12 cellular contexts compared by ENCODE assay signal in genomic region chr3:24492971-24493551, GRCh38. TPM values are rescaled to one million over a fixed set of nuclear protein-coding genes. Genes with fewer than 3 reads are reported as not detected.
DNase-seq lines count a peak whose midpoint lies in the region; ATAC-seq and TF ChIP-seq lines count a peak whose summit lies in the region.
"Had no signal": no experiment of that assay in that cellular context is flagged by ENCODE, and none has a peak within 500 bp of the region (broad histone marks: within the 10 kb centered on the region; RNA-seq: fewer than 3 reads in every experiment).

No MANE protein-coding gene starts in this region.

- H3K4me2 ChIP-seq in neural progenitor cell = peak overlapping the region; percentile 97

- TF ChIP-seq CTCF in neural progenitor cell (IDR thresholded peaks at IDR 0.05) (no peak), omental fat pad (IDR thresholded peaks at IDR 0.05) (no peak)

- no peaks in the 10 kb centered on the region for H3K9me3 Mint-ChIP-seq in neural progenitor cell
- H3K9me3 Mint-ChIP-seq: activated T-cell treated with anti-CD3 and anti-CD28 coated beads, Interleukin-2, amount 50 U/mL, for 24 hours had no signal

- H3K36me3 Mint-ChIP-seq in neural progenitor cell = no peaks in the 10 kb centered on the region

- peak overlapping the region; percentile 92 for H3K4me3 Mint-ChIP-seq in neural progenitor cell
- H3K4me3 Mint-ChIP-seq: activated T-cell treated with anti-CD3 and anti-CD28 coated beads, Interleukin-2, amount 50 U/mL, for 24 hours had no signal

- H3K27ac ChIP-seq in ACC112 (ENCODE audit: low read depth, low read length) (no peak overlapping the region), epithelial cell of prostate (peak overlapping the region; percentile 95), neural progenitor cell (no peak overlapping the region)
- H3K27ac ChIP-seq: ovary had no signal

- H3K27ac Mint-ChIP-seq in neural progenitor cell = no peak overlapping the region
- H3K27ac Mint-ChIP-seq: activated T-cell treated with anti-CD3 and anti-CD28 coated beads, Interleukin-2, amount 50 U/mL, for 24 hours had no signal

- ATAC-seq in omental fat pad (ENCODE audit: low FRiP score) (no peak), HG02973 (IDR thresholded peaks at IDR 0.05; ENCODE audit: unreplicated experiment) (no peak)

- peak; percentile 5 for DNase-seq in NCI-H748 treated with DMSO at 0.1 percent for 48 hours (lab: John Stamatoyannopoulos, UW)
- DNase-seq in epithelial cell of prostate (ENCODE audit: low read depth, low spot score) = no peak
- DNase-seq in neural progenitor cell (ENCODE audit: low spot score) = no peak
- no peak for DNase-seq in omental fat pad (ENCODE audit: low spot score)
- DNase-seq in UCSD-AML1 (lab: John Stamatoyannopoulos, UW; ENCODE audit: unreplicated experiment) = no peak
- no peak for DNase-seq in erythroblast (lab: John Stamatoyannopoulos, UW)
- DNase-seq: activated T-cell treated with anti-CD3 and anti-CD28 coated beads, Interleukin-2, amount 50 U/mL, for 24 hours; NCI-H2107; RPMI8226 had no signal

- no peak overlapping the region for H3K9ac ChIP-seq in neural progenitor cell

- H3K36me3 ChIP-seq in ACC112 (ENCODE audit: insufficient read depth, low read length) (no peaks in the 10 kb centered on the region), neural progenitor cell (no peaks in the 10 kb centered on the region)
- H3K36me3 ChIP-seq: ovary had no signal

- H2AFZ ChIP-seq in ACC112 (ENCODE audit: low read length, unreplicated experiment) (no peak overlapping the region), neural progenitor cell (replicated peaks) (no peak overlapping the region)

- H3K4me1 ChIP-seq in ACC112 (ENCODE audit: control insufficient read depth, insufficient read depth, low read length, unreplicated experiment) (peaks cover 26% of the 10 kb centered on the region), neural progenitor cell (no peaks in the 10 kb centered on the region)

- no peaks in the 10 kb centered on the region for H3K27me3 ChIP-seq in ACC112 (ENCODE audit: insufficient read depth, low read length)
- H3K27me3 ChIP-seq in neural progenitor cell = peaks cover 53% of the 10 kb centered on the region
- H3K27me3 ChIP-seq: ovary had no signal

- H3K4me3 ChIP-seq in ACC112 (ENCODE audit: low read depth, low read length) (peak overlapping the region; percentile 84), neural progenitor cell (peak overlapping the region; percentile 73)

- peaks cover 3% of the 10 kb centered on the region for H3K4me1 Mint-ChIP-seq in neural progenitor cell

- no peak for TF ChIP-seq POLR2A in erythroblast (IDR thresholded peaks at IDR 0.05; ENCODE audit: low read length)

- peaks cover 41% of the 10 kb centered on the region for H3K27me3 Mint-ChIP-seq in neural progenitor cell (ENCODE audit: insufficient read depth, low read depth)

- peaks cover 9% of the 10 kb centered on the region for H3K79me2 ChIP-seq in ACC112 (ENCODE audit: control insufficient read depth, insufficient read depth, low read length, unreplicated experiment)
- H3K79me2 ChIP-seq in neural progenitor cell (ENCODE audit: low read depth) = no peaks in the 10 kb centered on the region

- H4K20me1 ChIP-seq in neural progenitor cell (ENCODE audit: low read depth) = no peaks in the 10 kb centered on the region

- H3K9me3 ChIP-seq in neural progenitor cell (ENCODE audit: low read depth) = no peaks in the 10 kb centered on the region
- H3K9me3 ChIP-seq: ovary had no signal

- peaks cover 24% of the 10 kb centered on the region for H3F3A ChIP-seq in neural progenitor cell (ENCODE audit: low read depth)

RNA-seq across cellular contexts. Expression of gene THRB, which starts 1.6 kb away (rescaled TPM):
- total RNA-seq in neural progenitor cell (ENCODE audit: low replicate concordance) (1.1 and 1.2 TPM in 2 replicates), omental fat pad (10 to 100 TPM; 18.6 to 28.0 (median 23.9) TPM)
